13 cellular contexts compared by ENCODE assay signal in the genomic region with DNA sequence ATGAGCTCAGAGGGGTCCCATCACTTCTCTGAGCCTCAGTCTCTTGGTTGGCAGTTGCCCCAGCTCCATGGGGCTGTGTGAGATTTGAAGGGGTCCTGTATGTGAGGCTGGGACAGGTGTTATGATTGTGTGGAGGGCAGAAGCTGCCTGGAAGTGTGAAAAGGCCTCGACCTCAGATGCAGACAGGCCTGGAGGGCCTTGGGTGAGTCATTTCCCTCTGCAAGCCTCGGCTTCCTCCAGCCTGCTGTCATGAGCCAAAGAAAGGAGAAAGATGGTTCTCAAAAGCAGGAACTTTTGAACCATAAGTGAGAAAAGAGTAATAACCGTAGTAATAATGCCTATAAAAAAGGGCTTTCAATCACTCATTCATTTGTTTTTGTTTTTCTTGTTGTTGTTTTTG. TPM values are rescaled to one million over a fixed set of nuclear protein-coding genes. Genes with fewer than 3 reads are reported as not detected.
A peak's percentile ranks its signal among the peaks of the same experiment; 100 is the strongest.
DNase-seq lines count a peak whose midpoint lies in the region; ATAC-seq and TF ChIP-seq lines count a peak whose summit lies in the region.
"Had no signal": no experiment of that assay in that cellular context is flagged by ENCODE, and none has a peak within 500 bp of the region (broad histone marks: within the 10 kb centered on the region; RNA-seq: fewer than 3 reads in every experiment).

No MANE protein-coding gene starts in this region.

- H3K9me3 ChIP-seq in upper lobe of right lung, result no peaks in the 10 kb centered on the region
- H3K9me3 ChIP-seq: colonic mucosa had no signal

- peak; percentile 37 to 62 for ATAC-seq in activated naive CD4-positive, alpha-beta T cell treated with anti-CD3 and anti-CD28 coated beads, Interleukin-2, amount 50 U/mL, for 72 hours
- ATAC-seq in upper lobe of right lung, result peak; percentile 64
- no peak for ATAC-seq in HG03565 (IDR thresholded peaks at IDR 0.05; ENCODE audit: unreplicated experiment)

- H3K27me3 Mint-ChIP-seq in activated naive CD4-positive, alpha-beta T cell treated with anti-CD3 and anti-CD28 coated beads for 36 hours (ENCODE audit: low read depth), result no peaks in the 10 kb centered on the region
- H3K27me3 Mint-ChIP-seq: B cell had no signal

- CTCF ChIA-PET in activated naive CD4-positive, alpha-beta T cell treated with anti-CD3 and anti-CD28 coated beads for 36 hours (lab: Charles Lee), result interaction anchor here (1.1 kb wide), 1 partner anchor 51 kb away, joined by 3 read pairs; no protein-coding TSS in a partner anchor
- CTCF ChIA-PET in GM10248 (lab: Yijun Ruan, JAX), result interaction anchor here (1.3 to 2.0 kb wide), 3 partner anchors 21 to 51 kb away, joined by 4 to 6 read pairs (median 4); no protein-coding TSS in a partner anchor

- no peaks in the 10 kb centered on the region for H3K36me3 ChIP-seq in upper lobe of right lung
- H3K36me3 ChIP-seq: colonic mucosa had no signal

- H3K27me3 ChIP-seq in upper lobe of right lung, result no peaks in the 10 kb centered on the region
- H3K27me3 ChIP-seq: colonic mucosa had no signal

- H3K27ac ChIP-seq in epithelial cell of prostate (peak overlapping the region; percentile 30), upper lobe of right lung (no peak overlapping the region)
- H3K27ac ChIP-seq: colonic mucosa, KMS-11 had no signal

- TF ChIP-seq CTCF in upper lobe of right lung (IDR thresholded peaks at IDR 0.05), result no peak
- no peak for TF ChIP-seq CTCF in GM10248 (IDR thresholded peaks at IDR 0.05; ENCODE audit: control extremely low read depth, extremely low read depth, low read depth, missing control alignments)

- no peaks in the 10 kb centered on the region for H3K36me3 Mint-ChIP-seq in activated naive CD4-positive, alpha-beta T cell treated with anti-CD3 and anti-CD28 coated beads, Interleukin-2, amount 50 U/mL, for 72 hours
- no peaks in the 10 kb centered on the region for H3K36me3 Mint-ChIP-seq in activated naive CD4-positive, alpha-beta T cell treated with anti-CD3 and anti-CD28 coated beads for 36 hours (ENCODE audit: low read depth)

- POLR2A ChIA-PET in GM10248 (lab: Yijun Ruan, JAX), result no interaction called here

- H3K4me1 ChIP-seq in upper lobe of right lung, result no peaks in the 10 kb centered on the region
- H3K4me1 ChIP-seq: colonic mucosa had no signal

- H3K4me3 Mint-ChIP-seq in activated naive CD4-positive, alpha-beta T cell treated with anti-CD3 and anti-CD28 coated beads for 36 hours, result no peak overlapping the region
- H3K4me3 Mint-ChIP-seq: B cell had no signal

- intact Hi-C loops in activated naive CD4-positive, alpha-beta T cell treated with anti-CD3 and anti-CD28 coated beads for 36 hours (cut with micrococcal nuclease), result no loop called here
- intact Hi-C loops in upper lobe of right lung (cut with DNase I), result no loop called here

- H3K27ac Mint-ChIP-seq in activated naive CD4-positive, alpha-beta T cell treated with anti-CD3 and anti-CD28 coated beads, Interleukin-2, amount 50 U/mL, for 72 hours, result peak overlapping the region in 1 of 2 donors; percentile 29
- no peak overlapping the region for H3K27ac Mint-ChIP-seq in activated naive CD4-positive, alpha-beta T cell treated with anti-CD3 and anti-CD28 coated beads for 36 hours
- H3K27ac Mint-ChIP-seq: B cell had no signal

- DNase-seq in activated naive CD4-positive, alpha-beta T cell treated with anti-CD3 and anti-CD28 coated beads, Interleukin-2, amount 50 U/mL, for 72 hours (ENCODE audit: low spot score in 2 of 2), result no peak
- DNase-seq in activated naive CD4-positive, alpha-beta T cell treated with anti-CD3 and anti-CD28 coated beads for 36 hours, result no peak
- DNase-seq in RPMI8226 (peak; percentile 28), epithelial cell of prostate (ENCODE audit: low read depth, low spot score) (no peak), upper lobe of right lung (no peak), GM10248 (ENCODE audit: extremely low spot score) (no peak), NCI-H69 (lab: John Stamatoyannopoulos, UW) (no peak)
- DNase-seq: colonic mucosa, mesendoderm, NCI-H748 treated with DMSO at 0.1 percent for 48 hours had no signal

- no peak overlapping the region for H3K4me3 ChIP-seq in upper lobe of right lung
- H3K4me3 ChIP-seq: colonic mucosa had no signal

- H3K9me3 Mint-ChIP-seq in activated naive CD4-positive, alpha-beta T cell treated with anti-CD3 and anti-CD28 coated beads, Interleukin-2, amount 50 U/mL, for 72 hours, result no peaks in the 10 kb centered on the region
- no peaks in the 10 kb centered on the region for H3K9me3 Mint-ChIP-seq in activated naive CD4-positive, alpha-beta T cell treated with anti-CD3 and anti-CD28 coated beads for 36 hours

- no peaks in the 10 kb centered on the region for H3K4me1 Mint-ChIP-seq in activated naive CD4-positive, alpha-beta T cell treated with anti-CD3 and anti-CD28 coated beads for 36 hours (ENCODE audit: low read depth)

RNA-seq across cellular contexts. Expression of a gene that starts 37.5 kb away (rescaled TPM):
- under 1 TPM; 0.33 to 0.43 TPM for total RNA-seq in activated naive CD4-positive, alpha-beta T cell treated with anti-CD3 and anti-CD28 coated beads, Interleukin-2, amount 50 U/mL, for 72 hours
- under 1 TPM in 1 of 2 experiments, not detected in 1; 0.31 TPM for total RNA-seq in activated naive CD4-positive, alpha-beta T cell treated with anti-CD3 and anti-CD28 coated beads for 36 hours
- total RNA-seq in upper lobe of right lung, result 10.6 TPM
